Comparison of ENCODE assay signal across 9 cellular contexts in genomic region chr2:147937744-147938349, GRCh38.
DNase-seq lines count a peak whose midpoint lies in the region; ATAC-seq, FAIRE-seq and TF ChIP-seq lines count a peak whose summit lies in the region.
"Had no signal": no experiment of that assay in that cellular context is flagged by ENCODE, and none has a peak within 500 bp of the region (broad histone marks: within the 10 kb centered on the region; RNA-seq: fewer than 3 reads in every experiment).

No MANE protein-coding gene starts in this region.

- TF ChIP-seq CTCF in A549 (IDR thresholded peaks at IDR 0.05) (peak; percentile 89), GM12864 (IDR thresholded peaks at IDR 0.05; ENCODE audit: low read depth, low read length, missing control alignments) (peak; percentile 73), fibroblast of villous mesenchyme (IDR thresholded peaks at IDR 0.05; ENCODE audit: insufficient read depth, low read depth, low read length) (peak; percentile 85), prostate gland (IDR thresholded peaks at IDR 0.05) (peak; percentile 44 to 82 (median 78))

- peak; percentile 73 to 76 for ATAC-seq in A549
- peak; percentile 50 for ATAC-seq in HG03521 (IDR thresholded peaks at IDR 0.05; ENCODE audit: unreplicated experiment)
- ATAC-seq in SK-N-SH treated with all-trans-retinoic acid at 6 μM for 48 hours, result peak; percentile 78
- no peak for ATAC-seq in stimulated activated memory B cell treated with anti-CD40 and anti-IgM and Interleukin-4, amounts not matched to agents 10 μg/mL and 1 μg/mL and 100 μg/mL, for 72 hours

- DNase-seq in A549 (ENCODE audit: low read depth in 1 of 2, low spot score in 1 of 2) (peak in 1 of 2 experiments; percentile 37), GM12864 (ENCODE audit: low read depth) (no peak), fibroblast of villous mesenchyme (ENCODE audit: low read depth) (peak; percentile 48), prostate gland (ENCODE audit: low spot score) (no peak), HuH-7 (ENCODE audit: low spot score) (no peak)

- H3K4me2 ChIP-seq in A549, result no peak overlapping the region

- no peaks in the 10 kb centered on the region for H3K9me3 Mint-ChIP-seq in stimulated activated memory B cell treated with anti-CD40 and anti-IgM and Interleukin-4, amounts not matched to agents 10 μg/mL and 1 μg/mL and 100 μg/mL, for 72 hours

- intact Hi-C loops in prostate gland (cut with DNase I), result loop anchor here (5.0 to 10.0 kb wide), 2 partner anchors 577 to 1049 kb away; no protein-coding TSS in a partner anchor

- H3K9me3 ChIP-seq in A549, result no peaks in the 10 kb centered on the region
- H3K9me3 ChIP-seq in prostate gland, result no peaks in the 10 kb centered on the region
- H3K9me3 ChIP-seq: HAP-1 had no signal

- H3K27ac Mint-ChIP-seq in stimulated activated memory B cell treated with anti-CD40 and anti-IgM and Interleukin-4, amounts not matched to agents 10 μg/mL and 1 μg/mL and 100 μg/mL, for 72 hours, result no peak overlapping the region

- no peak overlapping the region for H3K4me3 Mint-ChIP-seq in stimulated activated memory B cell treated with anti-CD40 and anti-IgM and Interleukin-4, amounts not matched to agents 10 μg/mL and 1 μg/mL and 100 μg/mL, for 72 hours

- H3K27ac ChIP-seq in A549, result no peak overlapping the region
- H3K27ac ChIP-seq in prostate gland, result no peak overlapping the region

- H3K4me1 Mint-ChIP-seq in stimulated activated memory B cell treated with anti-CD40 and anti-IgM and Interleukin-4, amounts not matched to agents 10 μg/mL and 1 μg/mL and 100 μg/mL, for 72 hours, result no peaks in the 10 kb centered on the region

- FAIRE-seq in A549 (lab: Jason Lieb, UNC), result no peak

- H3K27me3 ChIP-seq in prostate gland (replicated peaks; ENCODE audit: insufficient read depth), result no peaks in the 10 kb centered on the region

- H3K4me1 ChIP-seq in A549 (0 out of 3 replicates have a peak, but pooled peaks cover 4% of the 10 kb centered on the region), prostate gland (replicated peaks) (no peaks in the 10 kb centered on the region)
- H3K4me1 ChIP-seq: HAP-1 had no signal

- no peak for TF ChIP-seq EP300 in A549 (IDR thresholded peaks at IDR 0.05)

- H3K27me3 Mint-ChIP-seq in stimulated activated memory B cell treated with anti-CD40 and anti-IgM and Interleukin-4, amounts not matched to agents 10 μg/mL and 1 μg/mL and 100 μg/mL, for 72 hours, result no peaks in the 10 kb centered on the region

- peaks cover 22% of the 10 kb centered on the region for H3K36me3 Mint-ChIP-seq in stimulated activated memory B cell treated with anti-CD40 and anti-IgM and Interleukin-4, amounts not matched to agents 10 μg/mL and 1 μg/mL and 100 μg/mL, for 72 hours

- no peaks in the 10 kb centered on the region for H3K36me3 ChIP-seq in prostate gland

- CTCF ChIA-PET in A549 (lab: Yijun Ruan, JAX), result interaction anchor here (0.6 to 1.0 kb wide), 9 partner anchors 48 to 1052 kb away, joined by 3 to 5 read pairs (median 3); no protein-coding TSS in a partner anchor

- peak; percentile 81 to 87 for TF ChIP-seq RAD21 in A549 (conservative IDR thresholded peaks at IDR 0.05 in 1 of 2, IDR thresholded peaks at IDR 0.05 in 1 of 2)

- 32% methylated on average over 3 of the region's 3 CpGs for WGBS in A549 (ENCODE audit: missing lambda C conversion rate)
- WGBS in prostate gland, result 38% methylated on average over 3 of the region's 3 CpGs

- POLR2A ChIA-PET in A549 (lab: Yijun Ruan, JAX), result no interaction called here

- H3K4me3 ChIP-seq in A549 (no peak overlapping the region), GM12864 (ENCODE audit: low read depth, low read length) (no peak overlapping the region), fibroblast of villous mesenchyme (ENCODE audit: low read depth, low read length) (no peak overlapping the region), prostate gland (no peak overlapping the region)
- H3K4me3 ChIP-seq: HAP-1 had no signal

- TF ChIP-seq POLR2A in A549 (IDR thresholded peaks at IDR 0.05; ENCODE audit: low read length) (no peak), prostate gland (IDR thresholded peaks at IDR 0.05) (no peak)

TF ChIP-seq in A549, 52 proteins besides CTCF, POLR2A, EP300 and RAD21:
- TF ChIP-seq MAFK (IDR thresholded peaks at IDR 0.05; ENCODE audit: partially characterized antibody) (no peak), SMC3 (IDR thresholded peaks at IDR 0.05) (peak; percentile 83)

TF ChIP-seq in SK-N-SH treated with all-trans-retinoic acid at 6 μM for 48 hours, 23 proteins besides CTCF, POLR2A, EP300 and RAD21 (continues in another document):
- TF ChIP-seq PPARA (CRISPR knock-in tag; IDR thresholded peaks at IDR 0.05; ENCODE audit: borderline replicate concordance), result no peak
- no peak for TF ChIP-seq ZNF8 (CRISPR knock-in tag; IDR thresholded peaks at IDR 0.05)
- TF ChIP-seq ZNF70 (CRISPR knock-in tag; IDR thresholded peaks at IDR 0.05), result no peak
- no peak for TF ChIP-seq SNAI2 (CRISPR knock-in tag; IDR thresholded peaks at IDR 0.05)
- TF ChIP-seq ZFP30 (CRISPR knock-in tag; IDR thresholded peaks at IDR 0.05), result no peak
- TF ChIP-seq TOX (CRISPR knock-in tag; IDR thresholded peaks at IDR 0.05; ENCODE audit: borderline replicate concordance), result no peak
- no peak for TF ChIP-seq CSDC2 (CRISPR knock-in tag; IDR thresholded peaks at IDR 0.05)
- no peak for TF ChIP-seq POU6F1 (CRISPR knock-in tag; IDR thresholded peaks at IDR 0.05; ENCODE audit: borderline replicate concordance, low read depth)
- TF ChIP-seq TCF4 (CRISPR knock-in tag; IDR thresholded peaks at IDR 0.05; ENCODE audit: borderline replicate concordance), result no peak
- TF ChIP-seq OSR1 (CRISPR knock-in tag; IDR thresholded peaks at IDR 0.05), result no peak
- TF ChIP-seq RARB (CRISPR knock-in tag; IDR thresholded peaks at IDR 0.05), result no peak
- TF ChIP-seq PATZ1 (CRISPR knock-in tag; IDR thresholded peaks at IDR 0.05; ENCODE audit: borderline replicate concordance), result no peak
- TF ChIP-seq ESRRG (CRISPR knock-in tag; IDR thresholded peaks at IDR 0.05), result no peak
- no peak for TF ChIP-seq TSHZ2 (CRISPR knock-in tag; IDR thresholded peaks at IDR 0.05)
- no peak for TF ChIP-seq ARNTL (CRISPR knock-in tag; IDR thresholded peaks at IDR 0.05; ENCODE audit: borderline replicate concordance, low read depth)
- no peak for TF ChIP-seq BACH2 (CRISPR knock-in tag; IDR thresholded peaks at IDR 0.05; ENCODE audit: borderline replicate concordance)
- TF ChIP-seq ISL1 (CRISPR knock-in tag; IDR thresholded peaks at IDR 0.05), result no peak
